32 cellular contexts compared by ENCODE assay signal in the genomic region with DNA sequence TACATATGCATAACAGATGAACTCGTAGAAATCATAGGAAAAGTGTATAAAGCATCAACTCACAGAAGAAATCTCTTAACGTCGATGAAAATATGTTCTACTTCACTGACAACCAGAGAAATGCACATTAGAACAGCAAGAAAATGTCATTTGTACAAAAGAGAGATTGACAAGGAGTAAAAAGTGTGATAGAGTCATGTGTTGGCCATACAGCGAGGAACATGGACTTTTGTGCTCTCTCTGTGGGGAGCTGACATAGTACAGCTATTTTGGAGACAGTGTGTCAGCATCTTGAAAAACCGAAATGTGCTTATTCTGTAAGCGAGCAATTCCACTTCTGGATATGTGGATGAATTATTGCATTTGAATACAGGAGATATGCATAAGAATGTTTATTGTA.
"Had no signal": no experiment of that assay in that cellular context is flagged by ENCODE, and none has a peak within 500 bp of the region (broad histone marks: within the 10 kb centered on the region; RNA-seq: fewer than 3 reads in every experiment).

No MANE protein-coding gene starts in this region.

- FAIRE-seq: astrocyte, bronchial epithelial cell had no signal

- H3K27ac ChIP-seq: adrenal gland, ascending aorta, body of pancreas, brain microvascular endothelial cell, breast epithelium, cardiac muscle cell had no signal

- H3K27me3 ChIP-seq: adrenal gland, ascending aorta, body of pancreas, brain microvascular endothelial cell, breast epithelium, cardiac muscle cell had no signal

- H3K9me3 ChIP-seq: adrenal gland, ascending aorta, body of pancreas, breast epithelium had no signal

- H3K4me3 ChIP-seq: adrenal gland, ascending aorta, body of pancreas, breast epithelium, cardiac muscle cell had no signal

- H3K4me1 ChIP-seq: adrenal gland, ascending aorta, body of pancreas, breast epithelium had no signal

- DNase-seq: activated effector memory CD4-positive, alpha-beta T cell treated with anti-CD3 and anti-CD28 coated beads, Interleukin-2, amount 50 U/mL, for 16 hours; activated effector memory CD4-positive, alpha-beta T cell treated with Interleukin-2 at 50 U/mL for 16 hours; activated gamma-delta T cell; activated gamma-delta T cell treated with Interleukin-2 at 50 U/mL for 16 hours; activated naive CD4-positive, alpha-beta T cell; activated naive CD4-positive, alpha-beta T cell treated with anti-CD3 and anti-CD28 coated beads for 36 hours; activated naive CD4-positive, alpha-beta T cell treated with anti-CD3 and anti-CD28 coated beads, Interleukin-2, amount 10 ng/mL, durations not matched to agents 7 days and 5 days; activated naive CD4-positive, alpha-beta T cell treated with anti-CD3 and anti-CD28 coated beads, Interleukin-2, amount 50 U/mL, for 16 hours; activated naive CD4-positive, alpha-beta T cell treated with Interleukin-2 at 50 U/mL for 16 hours; activated naive CD8-positive, alpha-beta T cell treated with anti-CD3 and anti-CD28 coated beads for 36 hours; activated naive CD8-positive, alpha-beta T cell treated with anti-CD3 and anti-CD28 coated beads, Interleukin-2, amount 10 ng/mL, durations not matched to agents 7 days and 5 days; activated naive CD8-positive, alpha-beta T cell treated with anti-CD3 and anti-CD28 coated beads, Interleukin-2, amount 50 U/mL, for 24 hours; activated T-cell treated with anti-CD3 and anti-CD28 coated beads, Interleukin-2, amount 50 U/mL, for 1 hour; activated T-cell treated with anti-CD3 and anti-CD28 coated beads, Interleukin-2, amount 50 U/mL, for 24 hours; activated T-cell treated with anti-CD3 and anti-CD28 coated beads, Interleukin-2, amount 50 U/mL, for 4 hours; activated T-cell treated with anti-CD3 and anti-CD28 coated beads, Interleukin-2, amount 50 U/mL, for 48 hours; activated T-cell treated with anti-CD3 and anti-CD28 coated beads, Interleukin-2, amount 50 U/mL, for 72 hours; adrenal gland; amniotic stem cell; amygdala; anterior cingulate cortex; aorta; body of pancreas; brain microvascular endothelial cell; caudate nucleus; central memory CD4-positive, alpha-beta T cell; cerebellar nuclear complex had no signal

- H3K36me3 ChIP-seq: adrenal gland, ascending aorta, brain microvascular endothelial cell, breast epithelium, cardiac muscle cell had no signal
